ENCODE assay signal across 20 cellular contexts in the genomic region with DNA sequence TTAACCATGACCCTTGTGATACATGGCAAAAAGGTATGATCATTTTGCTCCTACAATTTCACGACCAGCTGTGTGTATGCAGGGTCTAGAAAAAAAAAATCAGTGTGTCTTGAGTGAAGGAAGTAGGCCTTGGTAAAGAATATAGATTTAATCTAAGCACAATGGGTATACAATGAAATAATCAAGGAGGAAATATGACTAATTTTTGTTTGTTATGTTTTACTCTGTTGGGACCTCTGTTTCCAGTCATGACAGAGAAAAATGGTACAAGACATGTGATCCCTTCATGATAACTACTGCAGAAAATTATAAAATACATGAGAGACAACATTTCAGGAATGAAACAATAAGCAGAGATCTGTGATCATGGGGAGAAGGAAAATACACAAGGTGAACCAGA.
DNase-seq lines count a peak whose midpoint lies in the region; TF ChIP-seq lines count a peak whose summit lies in the region.
"Had no signal": no experiment of that assay in that cellular context is flagged by ENCODE, and none has a peak within 500 bp of the region (broad histone marks: within the 10 kb centered on the region; RNA-seq: fewer than 3 reads in every experiment).

No MANE protein-coding gene starts in this region.

- H2AK5ac ChIP-seq in mesenchymal stem cell (ENCODE audit: low read length, severe bottlenecking): no peak overlapping the region

- intact Hi-C loops in adrenal gland (cut with DNase I): no loop called here

- H4K8ac ChIP-seq in mesenchymal stem cell (ENCODE audit: low read length): no peak overlapping the region

- H3K4me3 ChIP-seq in brain microvascular endothelial cell (ENCODE audit: low read depth, low read length) (no peak overlapping the region), fibroblast of pulmonary artery (replicated peaks; ENCODE audit: low read depth, low read length) (no peak overlapping the region), mesenchymal stem cell (ENCODE audit: insufficient read depth in 1 of 2, low read depth in 1 of 2, low read length in 2 of 2) (no peak overlapping the region), adrenal gland (no peak overlapping the region)
- H3K4me3 ChIP-seq: A549; BLaER1 treated with 17β-estradiol and CSF1 and Interleukin-3, amounts not matched to agents 10 nM and 100 nM; GM23248 had no signal

- DNase-seq in brain microvascular endothelial cell (no peak), fibroblast of pulmonary artery (ENCODE audit: low read depth) (peak; percentile 18), mesenchymal stem cell (peak; percentile 2), adrenal gland (no peak), HCEC 1CT (no peak)
- DNase-seq in activated naive CD4-positive, alpha-beta T cell treated with Interleukin-2 at 50 U/mL for 16 hours: no peak
- DNase-seq in NK-92 treated with Interleukin-12 subunit alpha and Interleukin-12 subunit beta, amount 100 ng/mL, for 24 hours (lab: John Stamatoyannopoulos, UW): no peak
- DNase-seq: 8988T; ACHN; AML-193; BE2C; Calu3; CD4-positive, alpha-beta T cell; CD8-positive, alpha-beta memory T cell; DMS153; DND-41; GM23248; H7 had no signal

- H2BK5ac ChIP-seq in mesenchymal stem cell (ENCODE audit: low read depth, low read length, poor library complexity, severe bottlenecking): no peak overlapping the region

- in situ Hi-C loops in brain microvascular endothelial cell (cut with HindIII; ENCODE audit: low pct_ligation_motif_present, low sequenced_read_pairs): no loop called here

- H2BK12ac ChIP-seq in mesenchymal stem cell (ENCODE audit: low read length in 2 of 2): no peak overlapping the region

- no peak overlapping the region for H3K4me2 ChIP-seq in mesenchymal stem cell (ENCODE audit: low read length, poor library complexity, severe bottlenecking)
- H3K4me2 ChIP-seq: A549 had no signal

- no peak overlapping the region for H2BK120ac ChIP-seq in mesenchymal stem cell (ENCODE audit: low read depth, low read length)

- H3K4me1 ChIP-seq in mesenchymal stem cell (ENCODE audit: control insufficient read depth, insufficient read depth, low read depth, low read length) (no peaks in the 10 kb centered on the region), adrenal gland (replicated peaks in 1 of 2) (no peaks in the 10 kb centered on the region)
- H3K4me1 ChIP-seq: A549, BE2C had no signal

- H4K91ac ChIP-seq in mesenchymal stem cell (ENCODE audit: low read length): no peak overlapping the region

- no peak overlapping the region for H2AFZ ChIP-seq in mesenchymal stem cell (ENCODE audit: low read depth, low read length)
- H2AFZ ChIP-seq: GM23248 had no signal

- H3K23ac ChIP-seq in mesenchymal stem cell (ENCODE audit: low read length in 2 of 2): no peak overlapping the region

- TF ChIP-seq CTCF in brain microvascular endothelial cell (IDR thresholded peaks at IDR 0.05; ENCODE audit: low read depth, low read length, missing control alignments) (no peak), fibroblast of pulmonary artery (IDR thresholded peaks at IDR 0.05; ENCODE audit: low read length, missing control alignments) (no peak), adrenal gland (IDR thresholded peaks at IDR 0.05) (no peak)

- H3K27ac ChIP-seq in brain microvascular endothelial cell: peak overlapping the region; percentile 61
- H3K27ac ChIP-seq in mesenchymal stem cell (ENCODE audit: low read length, poor library complexity, severe bottlenecking): no peak overlapping the region
- H3K27ac ChIP-seq in adrenal gland: no peak overlapping the region
- H3K27ac ChIP-seq: A549; BLaER1 treated with 17β-estradiol and CSF1 and Interleukin-3, amounts not matched to agents 10 nM and 100 nM; GM23248 had no signal

- no peaks in the 10 kb centered on the region for H3K27me3 ChIP-seq in brain microvascular endothelial cell (replicated peaks)
- H3K27me3 ChIP-seq in mesenchymal stem cell (ENCODE audit: control insufficient read depth in 1 of 2, insufficient read depth in 1 of 2, low read length in 2 of 2): no peaks in the 10 kb centered on the region
- H3K27me3 ChIP-seq in adrenal gland: no peaks in the 10 kb centered on the region
- H3K27me3 ChIP-seq: BE2C; BLaER1 treated with 17β-estradiol and CSF1 and Interleukin-3, amounts not matched to agents 10 nM and 100 nM had no signal

- H3K9ac ChIP-seq in mesenchymal stem cell (ENCODE audit: low read length): no peak overlapping the region
- H3K9ac ChIP-seq: BLaER1 treated with 17β-estradiol and CSF1 and Interleukin-3, amounts not matched to agents 10 nM and 100 nM; GM23248 had no signal

- H3K14ac ChIP-seq in mesenchymal stem cell (ENCODE audit: low read length in 2 of 2): no peak overlapping the region

- no peak overlapping the region for H3K18ac ChIP-seq in mesenchymal stem cell (ENCODE audit: low read depth in 1 of 2, low read length in 2 of 2)

- H3K79me1 ChIP-seq in mesenchymal stem cell (replicated peaks; ENCODE audit: low read length, poor library complexity, severe bottlenecking): no peaks in the 10 kb centered on the region

- no peak for TF ChIP-seq POLR2A in adrenal gland (IDR thresholded peaks at IDR 0.05)

- H3K4ac ChIP-seq in mesenchymal stem cell (ENCODE audit: low read depth in 1 of 2, low read length in 2 of 2): no peak overlapping the region

- WGBS in mesenchymal stem cell: 80% methylated on average over 1 of the region's 1 CpG
- WGBS in adrenal gland, 4 donors: 77 to 79% (median 77%) methylated on average over 1 of the region's 1 CpG

- H3K36me3 ChIP-seq in brain microvascular endothelial cell (replicated peaks): no peaks in the 10 kb centered on the region
- no peaks in the 10 kb centered on the region for H3K36me3 ChIP-seq in mesenchymal stem cell (ENCODE audit: control insufficient read depth in 1 of 2, insufficient read depth in 2 of 2, low read depth in 1 of 2, low read length in 2 of 2)
- no peaks in the 10 kb centered on the region for H3K36me3 ChIP-seq in adrenal gland (replicated peaks in 1 of 2)
- H3K36me3 ChIP-seq: BE2C; BLaER1 treated with 17β-estradiol and CSF1 and Interleukin-3, amounts not matched to agents 10 nM and 100 nM had no signal

- H3K9me3 ChIP-seq in mesenchymal stem cell (ENCODE audit: control insufficient read depth, low read length) (peaks cover 13% of the 10 kb centered on the region), adrenal gland (replicated peaks in 1 of 3) (no peaks in the 10 kb centered on the region)
- H3K9me3 ChIP-seq: A549; BE2C; BLaER1 treated with 17β-estradiol and CSF1 and Interleukin-3, amounts not matched to agents 10 nM and 100 nM had no signal

- no peak overlapping the region for H2BK15ac ChIP-seq in mesenchymal stem cell (ENCODE audit: low read depth, poor library complexity, severe bottlenecking)

Comparison
In these comparisons a context has a peak if more than half of its experiments do, and no peak if none do; other contexts are left out.
1. DNase-seq: peak in fibroblast of pulmonary artery (single experiment) and mesenchymal stem cell (single experiment); none in brain microvascular endothelial cell (single experiment), adrenal gland (0 of 7), HCEC 1CT (single experiment), activated naive CD4-positive, alpha-beta T cell treated with Interleukin-2 at 50 U/mL for 16 hours (single experiment) and NK-92 treated with Interleukin-12 subunit alpha and Interleukin-12 subunit beta, amount 100 ng/mL, for 24 hours (single experiment).